ENCODE assay signal across 1 cellular context in the genomic region with DNA sequence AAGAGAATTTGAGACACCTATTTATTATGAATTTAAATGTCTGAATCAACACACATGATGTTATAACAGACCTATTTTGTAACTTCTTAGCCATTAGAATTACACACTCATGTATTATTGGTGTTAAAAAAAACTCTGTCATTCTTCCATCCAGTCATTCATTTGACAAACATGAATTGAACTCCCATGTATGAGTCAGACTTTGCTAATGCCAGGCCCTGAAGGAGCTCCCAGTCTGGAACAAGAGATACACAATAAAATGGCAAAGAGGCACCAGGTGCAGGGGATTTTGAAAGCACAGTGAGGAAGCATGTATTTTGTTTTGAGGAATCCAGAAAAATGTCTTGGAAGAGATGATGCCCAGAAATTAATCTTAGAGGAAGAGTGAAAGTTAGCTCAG.
TF ChIP-seq lines count a peak whose summit lies in the region.

No MANE protein-coding gene starts in this region.

TF ChIP-seq in HepG2, 621 proteins besides CTCF, POLR2A, EP300 and RAD21 (continued from another document):
- TF ChIP-seq, protein P1, sequence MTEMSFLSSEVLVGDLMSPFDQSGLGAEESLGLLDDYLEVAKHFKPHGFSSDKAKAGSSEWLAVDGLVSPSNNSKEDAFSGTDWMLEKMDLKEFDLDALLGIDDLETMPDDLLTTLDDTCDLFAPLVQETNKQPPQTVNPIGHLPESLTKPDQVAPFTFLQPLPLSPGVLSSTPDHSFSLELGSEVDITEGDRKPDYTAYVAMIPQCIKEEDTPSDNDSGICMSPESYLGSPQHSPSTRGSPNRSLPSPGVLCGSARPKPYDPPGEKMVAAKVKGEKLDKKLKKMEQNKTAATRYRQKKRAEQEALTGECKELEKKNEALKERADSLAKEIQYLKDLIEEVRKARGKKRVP (CRISPR knock-in tag; IDR thresholded peaks at IDR 0.05) = no peak
- TF ChIP-seq, protein P2, sequence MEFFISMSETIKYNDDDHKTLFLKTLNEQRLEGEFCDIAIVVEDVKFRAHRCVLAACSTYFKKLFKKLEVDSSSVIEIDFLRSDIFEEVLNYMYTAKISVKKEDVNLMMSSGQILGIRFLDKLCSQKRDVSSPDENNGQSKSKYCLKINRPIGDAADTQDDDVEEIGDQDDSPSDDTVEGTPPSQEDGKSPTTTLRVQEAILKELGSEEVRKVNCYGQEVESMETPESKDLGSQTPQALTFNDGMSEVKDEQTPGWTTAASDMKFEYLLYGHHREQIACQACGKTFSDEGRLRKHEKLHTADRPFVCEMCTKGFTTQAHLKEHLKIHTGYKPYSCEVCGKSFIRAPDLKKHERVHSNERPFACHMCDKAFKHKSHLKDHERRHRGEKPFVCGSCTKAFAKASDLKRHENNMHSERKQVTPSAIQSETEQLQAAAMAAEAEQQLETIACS (CRISPR knock-in tag; IDR thresholded peaks at IDR 0.05) = no peak
- TF ChIP-seq, protein P3, sequence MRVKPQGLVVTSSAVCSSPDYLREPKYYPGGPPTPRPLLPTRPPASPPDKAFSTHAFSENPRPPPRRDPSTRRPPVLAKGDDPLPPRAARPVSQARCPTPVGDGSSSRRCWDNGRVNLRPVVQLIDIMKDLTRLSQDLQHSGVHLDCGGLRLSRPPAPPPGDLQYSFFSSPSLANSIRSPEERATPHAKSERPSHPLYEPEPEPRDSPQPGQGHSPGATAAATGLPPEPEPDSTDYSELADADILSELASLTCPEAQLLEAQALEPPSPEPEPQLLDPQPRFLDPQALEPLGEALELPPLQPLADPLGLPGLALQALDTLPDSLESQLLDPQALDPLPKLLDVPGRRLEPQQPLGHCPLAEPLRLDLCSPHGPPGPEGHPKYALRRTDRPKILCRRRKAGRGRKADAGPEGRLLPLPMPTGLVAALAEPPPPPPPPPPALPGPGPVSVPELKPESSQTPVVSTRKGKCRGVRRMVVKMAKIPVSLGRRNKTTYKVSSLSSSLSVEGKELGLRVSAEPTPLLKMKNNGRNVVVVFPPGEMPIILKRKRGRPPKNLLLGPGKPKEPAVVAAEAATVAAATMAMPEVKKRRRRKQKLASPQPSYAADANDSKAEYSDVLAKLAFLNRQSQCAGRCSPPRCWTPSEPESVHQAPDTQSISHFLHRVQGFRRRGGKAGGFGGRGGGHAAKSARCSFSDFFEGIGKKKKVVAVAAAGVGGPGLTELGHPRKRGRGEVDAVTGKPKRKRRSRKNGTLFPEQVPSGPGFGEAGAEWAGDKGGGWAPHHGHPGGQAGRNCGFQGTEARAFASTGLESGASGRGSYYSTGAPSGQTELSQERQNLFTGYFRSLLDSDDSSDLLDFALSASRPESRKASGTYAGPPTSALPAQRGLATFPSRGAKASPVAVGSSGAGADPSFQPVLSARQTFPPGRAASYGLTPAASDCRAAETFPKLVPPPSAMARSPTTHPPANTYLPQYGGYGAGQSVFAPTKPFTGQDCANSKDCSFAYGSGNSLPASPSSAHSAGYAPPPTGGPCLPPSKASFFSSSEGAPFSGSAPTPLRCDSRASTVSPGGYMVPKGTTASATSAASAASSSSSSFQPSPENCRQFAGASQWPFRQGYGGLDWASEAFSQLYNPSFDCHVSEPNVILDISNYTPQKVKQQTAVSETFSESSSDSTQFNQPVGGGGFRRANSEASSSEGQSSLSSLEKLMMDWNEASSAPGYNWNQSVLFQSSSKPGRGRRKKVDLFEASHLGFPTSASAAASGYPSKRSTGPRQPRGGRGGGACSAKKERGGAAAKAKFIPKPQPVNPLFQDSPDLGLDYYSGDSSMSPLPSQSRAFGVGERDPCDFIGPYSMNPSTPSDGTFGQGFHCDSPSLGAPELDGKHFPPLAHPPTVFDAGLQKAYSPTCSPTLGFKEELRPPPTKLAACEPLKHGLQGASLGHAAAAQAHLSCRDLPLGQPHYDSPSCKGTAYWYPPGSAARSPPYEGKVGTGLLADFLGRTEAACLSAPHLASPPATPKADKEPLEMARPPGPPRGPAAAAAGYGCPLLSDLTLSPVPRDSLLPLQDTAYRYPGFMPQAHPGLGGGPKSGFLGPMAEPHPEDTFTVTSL (CRISPR knock-in tag; IDR thresholded peaks at IDR 0.05; ENCODE audit: borderline replicate concordance) = no peak
- TF ChIP-seq, protein P4, sequence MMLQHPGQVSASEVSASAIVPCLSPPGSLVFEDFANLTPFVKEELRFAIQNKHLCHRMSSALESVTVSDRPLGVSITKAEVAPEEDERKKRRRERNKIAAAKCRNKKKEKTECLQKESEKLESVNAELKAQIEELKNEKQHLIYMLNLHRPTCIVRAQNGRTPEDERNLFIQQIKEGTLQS (CRISPR knock-in tag; IDR thresholded peaks at IDR 0.05) = no peak
- TF ChIP-seq, protein P5, sequence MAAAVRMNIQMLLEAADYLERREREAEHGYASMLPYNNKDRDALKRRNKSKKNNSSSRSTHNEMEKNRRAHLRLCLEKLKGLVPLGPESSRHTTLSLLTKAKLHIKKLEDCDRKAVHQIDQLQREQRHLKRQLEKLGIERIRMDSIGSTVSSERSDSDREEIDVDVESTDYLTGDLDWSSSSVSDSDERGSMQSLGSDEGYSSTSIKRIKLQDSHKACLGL (CRISPR knock-in tag; IDR thresholded peaks at IDR 0.05) = no peak
- TF ChIP-seq, protein P6, sequence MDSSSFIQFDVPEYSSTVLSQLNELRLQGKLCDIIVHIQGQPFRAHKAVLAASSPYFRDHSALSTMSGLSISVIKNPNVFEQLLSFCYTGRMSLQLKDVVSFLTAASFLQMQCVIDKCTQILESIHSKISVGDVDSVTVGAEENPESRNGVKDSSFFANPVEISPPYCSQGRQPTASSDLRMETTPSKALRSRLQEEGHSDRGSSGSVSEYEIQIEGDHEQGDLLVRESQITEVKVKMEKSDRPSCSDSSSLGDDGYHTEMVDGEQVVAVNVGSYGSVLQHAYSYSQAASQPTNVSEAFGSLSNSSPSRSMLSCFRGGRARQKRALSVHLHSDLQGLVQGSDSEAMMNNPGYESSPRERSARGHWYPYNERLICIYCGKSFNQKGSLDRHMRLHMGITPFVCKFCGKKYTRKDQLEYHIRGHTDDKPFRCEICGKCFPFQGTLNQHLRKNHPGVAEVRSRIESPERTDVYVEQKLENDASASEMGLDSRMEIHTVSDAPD (CRISPR knock-in tag; IDR thresholded peaks at IDR 0.05) = no peak
- TF ChIP-seq, protein P7, sequence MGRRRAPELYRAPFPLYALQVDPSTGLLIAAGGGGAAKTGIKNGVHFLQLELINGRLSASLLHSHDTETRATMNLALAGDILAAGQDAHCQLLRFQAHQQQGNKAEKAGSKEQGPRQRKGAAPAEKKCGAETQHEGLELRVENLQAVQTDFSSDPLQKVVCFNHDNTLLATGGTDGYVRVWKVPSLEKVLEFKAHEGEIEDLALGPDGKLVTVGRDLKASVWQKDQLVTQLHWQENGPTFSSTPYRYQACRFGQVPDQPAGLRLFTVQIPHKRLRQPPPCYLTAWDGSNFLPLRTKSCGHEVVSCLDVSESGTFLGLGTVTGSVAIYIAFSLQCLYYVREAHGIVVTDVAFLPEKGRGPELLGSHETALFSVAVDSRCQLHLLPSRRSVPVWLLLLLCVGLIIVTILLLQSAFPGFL (CRISPR knock-in tag; IDR thresholded peaks at IDR 0.05) = no peak
- TF ChIP-seq, protein P8, sequence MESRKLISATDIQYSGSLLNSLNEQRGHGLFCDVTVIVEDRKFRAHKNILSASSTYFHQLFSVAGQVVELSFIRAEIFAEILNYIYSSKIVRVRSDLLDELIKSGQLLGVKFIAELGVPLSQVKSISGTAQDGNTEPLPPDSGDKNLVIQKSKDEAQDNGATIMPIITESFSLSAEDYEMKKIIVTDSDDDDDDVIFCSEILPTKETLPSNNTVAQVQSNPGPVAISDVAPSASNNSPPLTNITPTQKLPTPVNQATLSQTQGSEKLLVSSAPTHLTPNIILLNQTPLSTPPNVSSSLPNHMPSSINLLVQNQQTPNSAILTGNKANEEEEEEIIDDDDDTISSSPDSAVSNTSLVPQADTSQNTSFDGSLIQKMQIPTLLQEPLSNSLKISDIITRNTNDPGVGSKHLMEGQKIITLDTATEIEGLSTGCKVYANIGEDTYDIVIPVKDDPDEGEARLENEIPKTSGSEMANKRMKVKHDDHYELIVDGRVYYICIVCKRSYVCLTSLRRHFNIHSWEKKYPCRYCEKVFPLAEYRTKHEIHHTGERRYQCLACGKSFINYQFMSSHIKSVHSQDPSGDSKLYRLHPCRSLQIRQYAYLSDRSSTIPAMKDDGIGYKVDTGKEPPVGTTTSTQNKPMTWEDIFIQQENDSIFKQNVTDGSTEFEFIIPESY (CRISPR knock-in tag; IDR thresholded peaks at IDR 0.05) = no peak
- no peak for TF ChIP-seq KLF12 (CRISPR knock-in tag; IDR thresholded peaks at IDR 0.05; ENCODE audit: borderline replicate concordance)
- TF ChIP-seq, protein P9, sequence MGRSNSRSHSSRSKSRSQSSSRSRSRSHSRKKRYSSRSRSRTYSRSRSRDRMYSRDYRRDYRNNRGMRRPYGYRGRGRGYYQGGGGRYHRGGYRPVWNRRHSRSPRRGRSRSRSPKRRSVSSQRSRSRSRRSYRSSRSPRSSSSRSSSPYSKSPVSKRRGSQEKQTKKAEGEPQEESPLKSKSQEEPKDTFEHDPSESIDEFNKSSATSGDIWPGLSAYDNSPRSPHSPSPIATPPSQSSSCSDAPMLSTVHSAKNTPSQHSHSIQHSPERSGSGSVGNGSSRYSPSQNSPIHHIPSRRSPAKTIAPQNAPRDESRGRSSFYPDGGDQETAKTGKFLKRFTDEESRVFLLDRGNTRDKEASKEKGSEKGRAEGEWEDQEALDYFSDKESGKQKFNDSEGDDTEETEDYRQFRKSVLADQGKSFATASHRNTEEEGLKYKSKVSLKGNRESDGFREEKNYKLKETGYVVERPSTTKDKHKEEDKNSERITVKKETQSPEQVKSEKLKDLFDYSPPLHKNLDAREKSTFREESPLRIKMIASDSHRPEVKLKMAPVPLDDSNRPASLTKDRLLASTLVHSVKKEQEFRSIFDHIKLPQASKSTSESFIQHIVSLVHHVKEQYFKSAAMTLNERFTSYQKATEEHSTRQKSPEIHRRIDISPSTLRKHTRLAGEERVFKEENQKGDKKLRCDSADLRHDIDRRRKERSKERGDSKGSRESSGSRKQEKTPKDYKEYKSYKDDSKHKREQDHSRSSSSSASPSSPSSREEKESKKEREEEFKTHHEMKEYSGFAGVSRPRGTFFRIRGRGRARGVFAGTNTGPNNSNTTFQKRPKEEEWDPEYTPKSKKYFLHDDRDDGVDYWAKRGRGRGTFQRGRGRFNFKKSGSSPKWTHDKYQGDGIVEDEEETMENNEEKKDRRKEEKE (IDR thresholded peaks at IDR 0.05) = no peak
- no peak for TF ChIP-seq NCOA5 (CRISPR knock-in tag; IDR thresholded peaks at IDR 0.05)
